ENCODE assay signal across 8 cellular contexts in genomic region chr10:3066317-3066931, GRCh38. TPM values are rescaled to one million over a fixed set of nuclear protein-coding genes. Genes with fewer than 3 reads are reported as not detected.
DNase-seq lines count a peak whose midpoint lies in the region; ATAC-seq and TF ChIP-seq lines count a peak whose summit lies in the region.

No MANE protein-coding gene starts in this region.

- H3K27ac ChIP-seq in GM23248 (no peak overlapping the region), WERI-Rb-1 (no peak overlapping the region), heart left ventricle (peak overlapping the region; percentile 33 to 97 (median 88))

- in situ Hi-C loops in GM23248 (cut with MboI) = no loop called here

- H2AFZ ChIP-seq in GM23248 = no peak overlapping the region

- H3K9ac ChIP-seq in GM23248 = no peak overlapping the region

- peak overlapping the region; percentile 58 for H3K4me2 ChIP-seq in GM23248 (ENCODE audit: unreplicated experiment)

- no peak for TF ChIP-seq POLR2A in heart left ventricle (IDR thresholded peaks at IDR 0.05)

- ATAC-seq in heart left ventricle (peak; percentile 28 to 61 (median 36)), sciatic nerve (peak; percentile 44), natural killer cell (no peak)

- no peaks in the 10 kb centered on the region for H4K20me1 ChIP-seq in GM23248 (ENCODE audit: insufficient read depth)

- no peaks in the 10 kb centered on the region for H3K9me3 Mint-ChIP-seq in natural killer cell

- H3K27me3 Mint-ChIP-seq in natural killer cell (ENCODE audit: low read depth in 2 of 2) = no peaks in the 10 kb centered on the region

- TF ChIP-seq CTCF in WERI-Rb-1 (IDR thresholded peaks at IDR 0.05; ENCODE audit: low read depth, low read length) = no peak
- peak in 1 of 12 donors; percentile 13 for TF ChIP-seq CTCF in heart left ventricle (IDR thresholded peaks at IDR 0.05)
- TF ChIP-seq CTCF in natural killer cell (IDR thresholded peaks at IDR 0.05) = no peak

- peak overlapping the region; percentile 83; the same call in 1 of the 2 replicates for H3K4me3 ChIP-seq in GM23248
- H3K4me3 ChIP-seq in WERI-Rb-1 (ENCODE audit: low read depth, low read length) = peak overlapping the region; percentile 51
- H3K4me3 ChIP-seq in heart left ventricle = peak overlapping the region; percentile 65 to 91 (median 78)

- WGBS in GM23248 (ENCODE audit: low coverage in 1 of 2, low lambda C conversion rate in 2 of 2, missing lambda C conversion rate in 2 of 2), 2 experiments = 12 to 26% methylated on average over 24 to 45 of the region's 45 CpGs
- WGBS in heart left ventricle, 4 donors = 10 to 22% (median 17%) methylated on average over 21 to 45 of the region's 45 CpGs

- H3K4me1 Mint-ChIP-seq in natural killer cell = peaks cover 16 to 23% of the 10 kb centered on the region in 2 donors

- DNase-seq in GM23248 = no peak
- no peak for DNase-seq in WERI-Rb-1
- DNase-seq in heart left ventricle = peak in 2 of 5 donors; percentile 38 to 61
- no peak for DNase-seq in sciatic nerve (ENCODE audit: low spot score)
- DNase-seq in NCI-H2227 (lab: John Stamatoyannopoulos, UW; ENCODE audit: unreplicated experiment) = no peak
- no peak for DNase-seq in NCI-H510A treated with DMSO at 0.1 percent for 48 hours (lab: John Stamatoyannopoulos, UW)
- no peak for DNase-seq in natural killer cell
- DNase-seq in stimulated activated CD4-positive, alpha-beta T cell treated with anti-CD3 and anti-CD28 coated beads, Interleukin-4, amount 100 ng/mL, for 4 hours = no peak

- intact Hi-C loops in heart left ventricle (cut with DNase I) = loop anchor here in 3 of 10 donors (5.0 kb wide), 2 partner anchors 41 to 61 kb away; no protein-coding TSS in a partner anchor
- intact Hi-C loops in sciatic nerve (cut with DNase I) = no loop called here
- intact Hi-C loops in natural killer cell (cut with micrococcal nuclease) = no loop called here

- H3K4me1 ChIP-seq in GM23248 (ENCODE audit: insufficient read depth) = peaks cover 12% of the 10 kb centered on the region; the same call in 1 of the 2 replicates
- H3K4me1 ChIP-seq in heart left ventricle = peaks cover 0 to 46% (median 20%) of the 10 kb centered on the region in 12 donors

- no peaks in the 10 kb centered on the region for H3K27me3 ChIP-seq in GM23248 (replicated peaks; ENCODE audit: insufficient read depth)
- H3K27me3 ChIP-seq in WERI-Rb-1 (ENCODE audit: insufficient read depth, low read depth, severe bottlenecking) = no peaks in the 10 kb centered on the region
- peaks cover 0 to 9% (median 0%) of the 10 kb centered on the region in 9 donors for H3K27me3 ChIP-seq in heart left ventricle

- peaks cover 6% of the 10 kb centered on the region; the same call in 1 of the 2 replicates for H3K36me3 ChIP-seq in GM23248 (ENCODE audit: low read depth)
- H3K36me3 ChIP-seq in WERI-Rb-1 = peaks cover 3% of the 10 kb centered on the region; the same call in 1 of the 2 replicates
- H3K36me3 ChIP-seq in heart left ventricle = peaks cover 0 to 6% (median under 1%) of the 10 kb centered on the region in 9 donors

- no peak overlapping the region for H3K27ac Mint-ChIP-seq in natural killer cell

- no peaks in the 10 kb centered on the region for H3K36me3 Mint-ChIP-seq in natural killer cell

- H3K4me3 Mint-ChIP-seq in natural killer cell = no peak overlapping the region

- H3F3A ChIP-seq in GM23248 (ENCODE audit: insufficient read depth) = peaks cover 3% of the 10 kb centered on the region; the same call in 1 of the 2 replicates

- peaks cover 29% of the 10 kb centered on the region for H3K79me2 ChIP-seq in GM23248 (ENCODE audit: insufficient read depth)

- H3K9me3 ChIP-seq in GM23248 (ENCODE audit: low read depth) = no peaks in the 10 kb centered on the region
- no peaks in the 10 kb centered on the region for H3K9me3 ChIP-seq in WERI-Rb-1 (ENCODE audit: severe bottlenecking)
- H3K9me3 ChIP-seq in heart left ventricle = no peaks in the 10 kb centered on the region

- no peaks in the 10 kb centered on the region for H3K9me2 ChIP-seq in GM23248 (ENCODE audit: insufficient read depth)

RNA-seq across cellular contexts. Expression of gene PFKP, which starts 0.9 kb away (rescaled TPM):
- 137 and 159 TPM in 2 replicates for total RNA-seq in GM23248 (2014; rRNA removed; shearing (Covaris generic))
- polyA plus RNA-seq in GM23248 (2016; fragmentation: Nextera tagmentation; extraction: Ambion mirVana) = 133 TPM in 2 replicates
- total RNA-seq in heart left ventricle = 100 to 1,000 TPM; 141 to 318 (median 183) TPM
- polyA plus RNA-seq in heart left ventricle = 100 to 1,000 TPM in 1 of 2 donors, 10 to 100 TPM in 1; 68.0 to 231 TPM
- total RNA-seq in sciatic nerve = 41.3 TPM
- 10 to 100 TPM; 43.9 to 62.4 (median 47.4) TPM for total RNA-seq in natural killer cell

Comparison
In these comparisons a context has a peak if more than half of its experiments do, and no peak if none do; other contexts are left out.
1. H3K27ac ChIP-seq: peak in heart left ventricle (12 of 12); none in GM23248 (single experiment) and WERI-Rb-1 (single experiment).
2. ATAC-seq: peak in heart left ventricle (4 of 4) and sciatic nerve (single experiment); none in natural killer cell (0 of 3).
3. Peak in every context shown above with its lines, with median percentiles within 50 percentile points of each other: H3K4me3 ChIP-seq.